1 cellular context compared by ENCODE assay signal in the genomic region with DNA sequence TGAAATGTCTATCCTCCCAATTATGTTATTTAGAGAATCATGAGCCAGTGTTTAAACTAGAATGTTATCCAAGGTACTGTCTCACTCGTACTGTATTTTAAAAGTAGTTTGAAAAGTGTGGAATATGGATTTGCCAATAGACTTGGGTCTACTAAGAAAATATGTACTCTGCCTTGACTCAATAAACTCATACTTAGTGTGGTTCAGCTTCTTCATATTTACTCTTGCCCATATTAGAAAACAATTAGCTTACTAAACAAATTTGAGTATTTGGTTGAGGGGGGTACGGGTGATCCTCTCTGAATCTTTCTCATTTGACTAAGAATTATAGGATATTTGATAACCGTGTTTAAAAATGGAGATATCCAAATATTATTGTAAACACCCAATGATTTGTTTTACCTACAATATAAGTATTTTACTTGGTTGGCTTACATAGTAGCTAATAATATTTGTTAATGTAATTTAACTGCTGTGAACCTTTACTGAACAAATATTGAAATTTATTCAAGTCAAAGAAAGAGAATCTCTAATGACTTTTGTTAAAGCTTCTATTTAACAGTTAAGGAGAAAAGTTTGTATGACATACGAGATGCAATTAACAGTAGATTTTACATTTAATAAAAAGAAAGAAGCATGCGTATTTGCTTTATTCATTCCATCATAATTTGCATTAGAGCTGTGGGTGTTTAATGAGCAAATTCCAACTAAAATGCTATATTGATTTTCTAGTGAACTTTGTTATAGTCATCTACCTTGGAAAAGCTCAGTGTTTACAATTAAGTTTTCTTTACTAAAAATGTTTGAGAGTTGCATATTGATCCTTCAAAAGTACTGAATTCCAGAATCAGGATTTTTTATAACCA.
TF ChIP-seq lines count a peak whose summit lies in the region.

No MANE protein-coding gene starts in this region.

TF ChIP-seq in HepG2, 621 proteins besides CTCF, POLR2A, EP300 and RAD21 (continued from another document and continues in another):
- TF ChIP-seq, protein P1, sequence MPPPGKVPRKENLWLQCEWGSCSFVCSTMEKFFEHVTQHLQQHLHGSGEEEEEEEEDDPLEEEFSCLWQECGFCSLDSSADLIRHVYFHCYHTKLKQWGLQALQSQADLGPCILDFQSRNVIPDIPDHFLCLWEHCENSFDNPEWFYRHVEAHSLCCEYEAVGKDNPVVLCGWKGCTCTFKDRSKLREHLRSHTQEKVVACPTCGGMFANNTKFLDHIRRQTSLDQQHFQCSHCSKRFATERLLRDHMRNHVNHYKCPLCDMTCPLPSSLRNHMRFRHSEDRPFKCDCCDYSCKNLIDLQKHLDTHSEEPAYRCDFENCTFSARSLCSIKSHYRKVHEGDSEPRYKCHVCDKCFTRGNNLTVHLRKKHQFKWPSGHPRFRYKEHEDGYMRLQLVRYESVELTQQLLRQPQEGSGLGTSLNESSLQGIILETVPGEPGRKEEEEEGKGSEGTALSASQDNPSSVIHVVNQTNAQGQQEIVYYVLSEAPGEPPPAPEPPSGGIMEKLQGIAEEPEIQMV (CRISPR knock-in tag; IDR thresholded peaks at IDR 0.05; ENCODE audit: low read depth) = no peak
- TF ChIP-seq, protein P2, sequence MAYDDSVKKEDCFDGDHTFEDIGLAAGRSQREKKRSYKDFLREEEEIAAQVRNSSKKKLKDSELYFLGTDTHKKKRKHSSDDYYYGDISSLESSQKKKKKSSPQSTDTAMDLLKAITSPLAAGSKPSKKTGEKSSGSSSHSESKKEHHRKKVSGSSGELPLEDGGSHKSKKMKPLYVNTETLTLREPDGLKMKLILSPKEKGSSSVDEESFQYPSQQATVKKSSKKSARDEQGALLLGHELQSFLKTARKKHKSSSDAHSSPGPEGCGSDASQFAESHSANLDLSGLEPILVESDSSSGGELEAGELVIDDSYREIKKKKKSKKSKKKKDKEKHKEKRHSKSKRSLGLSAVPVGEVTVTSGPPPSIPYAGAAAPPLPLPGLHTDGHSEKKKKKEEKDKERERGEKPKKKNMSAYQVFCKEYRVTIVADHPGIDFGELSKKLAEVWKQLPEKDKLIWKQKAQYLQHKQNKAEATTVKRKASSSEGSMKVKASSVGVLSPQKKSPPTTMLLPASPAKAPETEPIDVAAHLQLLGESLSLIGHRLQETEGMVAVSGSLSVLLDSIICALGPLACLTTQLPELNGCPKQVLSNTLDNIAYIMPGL (CRISPR knock-in tag; IDR thresholded peaks at IDR 0.05; ENCODE audit: borderline replicate concordance in 1 of 2, low read depth in 1 of 2) = no peak
- TF ChIP-seq TCF12 (IDR thresholded peaks at IDR 0.05) = no peak
- no peak for TF ChIP-seq TCF12 (CRISPR knock-in tag; IDR thresholded peaks at IDR 0.05)
- TF ChIP-seq KDM2A (CRISPR knock-in tag; IDR thresholded peaks at IDR 0.05; ENCODE audit: borderline replicate concordance, low read depth) = no peak
- TF ChIP-seq NR2F6 (IDR thresholded peaks at IDR 0.05) = 0 out of 2 replicates have a peak, but pooled peaks have one; percentile 10
- TF ChIP-seq NR2F6 (CRISPR knock-in tag; IDR thresholded peaks at IDR 0.05) = no peak
- TF ChIP-seq ZNF441 (CRISPR knock-in tag; IDR thresholded peaks at IDR 0.05; ENCODE audit: borderline replicate concordance) = no peak
- TF ChIP-seq, protein P3, sequence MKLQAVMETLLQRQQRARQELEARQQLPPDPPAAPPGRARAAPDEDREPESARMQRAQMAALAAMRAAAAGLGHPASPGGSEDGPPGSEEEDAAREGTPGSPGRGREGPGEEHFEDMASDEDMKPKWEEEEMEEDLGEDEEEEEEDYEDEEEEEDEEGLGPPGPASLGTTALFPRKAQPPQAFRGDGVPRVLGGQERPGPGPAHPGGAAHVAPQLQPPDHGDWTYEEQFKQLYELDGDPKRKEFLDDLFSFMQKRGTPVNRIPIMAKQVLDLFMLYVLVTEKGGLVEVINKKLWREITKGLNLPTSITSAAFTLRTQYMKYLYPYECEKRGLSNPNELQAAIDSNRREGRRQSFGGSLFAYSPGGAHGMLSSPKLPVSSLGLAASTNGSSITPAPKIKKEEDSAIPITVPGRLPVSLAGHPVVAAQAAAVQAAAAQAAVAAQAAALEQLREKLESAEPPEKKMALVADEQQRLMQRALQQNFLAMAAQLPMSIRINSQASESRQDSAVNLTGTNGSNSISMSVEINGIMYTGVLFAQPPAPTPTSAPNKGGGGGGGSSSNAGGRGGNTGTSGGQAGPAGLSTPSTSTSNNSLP (IDR thresholded peaks at IDR 0.05; ENCODE audit: low read depth, low read length) = peak; percentile 87
- TF ChIP-seq ZNF816 (CRISPR knock-in tag; IDR thresholded peaks at IDR 0.05; ENCODE audit: borderline replicate concordance) = no peak
- TF ChIP-seq, protein P4, sequence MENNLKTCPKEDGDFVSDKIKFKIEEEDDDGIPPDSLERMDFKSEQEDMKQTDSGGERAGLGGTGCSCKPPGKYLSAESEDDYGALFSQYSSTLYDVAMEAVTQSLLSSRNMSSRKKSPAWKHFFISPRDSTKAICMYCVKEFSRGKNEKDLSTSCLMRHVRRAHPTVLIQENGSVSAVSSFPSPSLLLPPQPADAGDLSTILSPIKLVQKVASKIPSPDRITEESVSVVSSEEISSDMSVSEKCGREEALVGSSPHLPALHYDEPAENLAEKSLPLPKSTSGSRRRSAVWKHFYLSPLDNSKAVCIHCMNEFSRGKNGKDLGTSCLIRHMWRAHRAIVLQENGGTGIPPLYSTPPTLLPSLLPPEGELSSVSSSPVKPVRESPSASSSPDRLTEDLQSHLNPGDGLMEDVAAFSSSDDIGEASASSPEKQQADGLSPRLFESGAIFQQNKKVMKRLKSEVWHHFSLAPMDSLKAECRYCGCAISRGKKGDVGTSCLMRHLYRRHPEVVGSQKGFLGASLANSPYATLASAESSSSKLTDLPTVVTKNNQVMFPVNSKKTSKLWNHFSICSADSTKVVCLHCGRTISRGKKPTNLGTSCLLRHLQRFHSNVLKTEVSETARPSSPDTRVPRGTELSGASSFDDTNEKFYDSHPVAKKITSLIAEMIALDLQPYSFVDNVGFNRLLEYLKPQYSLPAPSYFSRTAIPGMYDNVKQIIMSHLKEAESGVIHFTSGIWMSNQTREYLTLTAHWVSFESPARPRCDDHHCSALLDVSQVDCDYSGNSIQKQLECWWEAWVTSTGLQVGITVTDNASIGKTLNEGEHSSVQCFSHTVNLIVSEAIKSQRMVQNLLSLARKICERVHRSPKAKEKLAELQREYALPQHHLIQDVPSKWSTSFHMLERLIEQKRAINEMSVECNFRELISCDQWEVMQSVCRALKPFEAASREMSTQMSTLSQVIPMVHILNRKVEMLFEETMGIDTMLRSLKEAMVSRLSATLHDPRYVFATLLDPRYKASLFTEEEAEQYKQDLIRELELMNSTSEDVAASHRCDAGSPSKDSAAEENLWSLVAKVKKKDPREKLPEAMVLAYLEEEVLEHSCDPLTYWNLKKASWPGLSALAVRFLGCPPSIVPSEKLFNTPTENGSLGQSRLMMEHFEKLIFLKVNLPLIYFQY (CRISPR knock-in tag; IDR thresholded peaks at IDR 0.05; ENCODE audit: borderline replicate concordance) = no peak
- 0 out of 4 replicates have a peak, but pooled peaks of 1 of the 2 experiments have one; percentile 25 for TF ChIP-seq KLF16 (CRISPR knock-in tag; IDR thresholded peaks at IDR 0.05)
- peak; percentile 58; the same call in 1 of the 2 replicates for TF ChIP-seq MAFF (IDR thresholded peaks at IDR 0.05; ENCODE audit: low read depth, low read length)
- TF ChIP-seq HOXA5 (CRISPR knock-in tag; IDR thresholded peaks at IDR 0.05) = no peak
- no peak for TF ChIP-seq HOXA3 (CRISPR knock-in tag; IDR thresholded peaks at IDR 0.05)
- no peak; the same call in 1 of the 2 replicates for TF ChIP-seq ZBTB3 (CRISPR knock-in tag; IDR thresholded peaks at IDR 0.05; ENCODE audit: borderline replicate concordance, low read depth)
- TF ChIP-seq, protein P5, sequence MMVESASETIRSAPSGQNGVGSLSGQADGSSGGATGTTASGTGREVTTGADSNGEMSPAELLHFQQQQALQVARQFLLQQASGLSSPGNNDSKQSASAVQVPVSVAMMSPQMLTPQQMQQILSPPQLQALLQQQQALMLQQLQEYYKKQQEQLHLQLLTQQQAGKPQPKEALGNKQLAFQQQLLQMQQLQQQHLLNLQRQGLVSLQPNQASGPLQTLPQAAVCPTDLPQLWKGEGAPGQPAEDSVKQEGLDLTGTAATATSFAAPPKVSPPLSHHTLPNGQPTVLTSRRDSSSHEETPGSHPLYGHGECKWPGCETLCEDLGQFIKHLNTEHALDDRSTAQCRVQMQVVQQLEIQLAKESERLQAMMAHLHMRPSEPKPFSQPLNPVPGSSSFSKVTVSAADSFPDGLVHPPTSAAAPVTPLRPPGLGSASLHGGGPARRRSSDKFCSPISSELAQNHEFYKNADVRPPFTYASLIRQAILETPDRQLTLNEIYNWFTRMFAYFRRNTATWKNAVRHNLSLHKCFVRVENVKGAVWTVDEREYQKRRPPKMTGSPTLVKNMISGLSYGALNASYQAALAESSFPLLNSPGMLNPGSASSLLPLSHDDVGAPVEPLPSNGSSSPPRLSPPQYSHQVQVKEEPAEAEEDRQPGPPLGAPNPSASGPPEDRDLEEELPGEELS (CRISPR knock-in tag; IDR thresholded peaks at IDR 0.05) = peak; percentile 47; the same call in 1 of the 2 replicates
- TF ChIP-seq HNF4A (CRISPR knock-in tag; IDR thresholded peaks at IDR 0.05) = peak; percentile 65; the same call in 1 of the 2 replicates
- 0 out of 2 replicates have a peak, but pooled peaks have one; percentile 36 for TF ChIP-seq NCOR1 (IDR thresholded peaks at IDR 0.05; ENCODE audit: borderline replicate concordance, low read length)
- TF ChIP-seq ZMYM4 (CRISPR knock-in tag; IDR thresholded peaks at IDR 0.05) = peak; percentile 31; the same call in 1 of the 2 replicates
- TF ChIP-seq ZNF567 (CRISPR knock-in tag; IDR thresholded peaks at IDR 0.05; ENCODE audit: borderline replicate concordance) = no peak
- TF ChIP-seq, protein P6, sequence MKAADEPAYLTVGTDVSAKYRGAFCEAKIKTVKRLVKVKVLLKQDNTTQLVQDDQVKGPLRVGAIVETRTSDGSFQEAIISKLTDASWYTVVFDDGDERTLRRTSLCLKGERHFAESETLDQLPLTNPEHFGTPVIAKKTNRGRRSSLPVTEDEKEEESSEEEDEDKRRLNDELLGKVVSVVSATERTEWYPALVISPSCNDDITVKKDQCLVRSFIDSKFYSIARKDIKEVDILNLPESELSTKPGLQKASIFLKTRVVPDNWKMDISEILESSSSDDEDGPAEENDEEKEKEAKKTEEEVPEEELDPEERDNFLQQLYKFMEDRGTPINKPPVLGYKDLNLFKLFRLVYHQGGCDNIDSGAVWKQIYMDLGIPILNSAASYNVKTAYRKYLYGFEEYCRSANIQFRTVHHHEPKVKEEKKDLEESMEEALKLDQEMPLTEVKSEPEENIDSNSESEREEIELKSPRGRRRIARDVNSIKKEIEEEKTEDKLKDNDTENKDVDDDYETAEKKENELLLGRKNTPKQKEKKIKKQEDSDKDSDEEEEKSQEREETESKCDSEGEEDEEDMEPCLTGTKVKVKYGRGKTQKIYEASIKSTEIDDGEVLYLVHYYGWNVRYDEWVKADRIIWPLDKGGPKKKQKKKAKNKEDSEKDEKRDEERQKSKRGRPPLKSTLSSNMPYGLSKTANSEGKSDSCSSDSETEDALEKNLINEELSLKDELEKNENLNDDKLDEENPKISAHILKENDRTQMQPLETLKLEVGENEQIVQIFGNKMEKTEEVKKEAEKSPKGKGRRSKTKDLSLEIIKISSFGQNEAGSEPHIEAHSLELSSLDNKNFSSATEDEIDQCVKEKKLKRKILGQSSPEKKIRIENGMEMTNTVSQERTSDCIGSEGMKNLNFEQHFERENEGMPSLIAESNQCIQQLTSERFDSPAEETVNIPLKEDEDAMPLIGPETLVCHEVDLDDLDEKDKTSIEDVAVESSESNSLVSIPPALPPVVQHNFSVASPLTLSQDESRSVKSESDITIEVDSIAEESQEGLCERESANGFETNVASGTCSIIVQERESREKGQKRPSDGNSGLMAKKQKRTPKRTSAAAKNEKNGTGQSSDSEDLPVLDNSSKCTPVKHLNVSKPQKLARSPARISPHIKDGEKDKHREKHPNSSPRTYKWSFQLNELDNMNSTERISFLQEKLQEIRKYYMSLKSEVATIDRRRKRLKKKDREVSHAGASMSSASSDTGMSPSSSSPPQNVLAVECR (CRISPR knock-in tag; IDR thresholded peaks at IDR 0.05; ENCODE audit: borderline replicate concordance) = no peak
- TF ChIP-seq GTF2F1 (IDR thresholded peaks at IDR 0.05; ENCODE audit: low read length) = no peak
- TF ChIP-seq, protein P7, sequence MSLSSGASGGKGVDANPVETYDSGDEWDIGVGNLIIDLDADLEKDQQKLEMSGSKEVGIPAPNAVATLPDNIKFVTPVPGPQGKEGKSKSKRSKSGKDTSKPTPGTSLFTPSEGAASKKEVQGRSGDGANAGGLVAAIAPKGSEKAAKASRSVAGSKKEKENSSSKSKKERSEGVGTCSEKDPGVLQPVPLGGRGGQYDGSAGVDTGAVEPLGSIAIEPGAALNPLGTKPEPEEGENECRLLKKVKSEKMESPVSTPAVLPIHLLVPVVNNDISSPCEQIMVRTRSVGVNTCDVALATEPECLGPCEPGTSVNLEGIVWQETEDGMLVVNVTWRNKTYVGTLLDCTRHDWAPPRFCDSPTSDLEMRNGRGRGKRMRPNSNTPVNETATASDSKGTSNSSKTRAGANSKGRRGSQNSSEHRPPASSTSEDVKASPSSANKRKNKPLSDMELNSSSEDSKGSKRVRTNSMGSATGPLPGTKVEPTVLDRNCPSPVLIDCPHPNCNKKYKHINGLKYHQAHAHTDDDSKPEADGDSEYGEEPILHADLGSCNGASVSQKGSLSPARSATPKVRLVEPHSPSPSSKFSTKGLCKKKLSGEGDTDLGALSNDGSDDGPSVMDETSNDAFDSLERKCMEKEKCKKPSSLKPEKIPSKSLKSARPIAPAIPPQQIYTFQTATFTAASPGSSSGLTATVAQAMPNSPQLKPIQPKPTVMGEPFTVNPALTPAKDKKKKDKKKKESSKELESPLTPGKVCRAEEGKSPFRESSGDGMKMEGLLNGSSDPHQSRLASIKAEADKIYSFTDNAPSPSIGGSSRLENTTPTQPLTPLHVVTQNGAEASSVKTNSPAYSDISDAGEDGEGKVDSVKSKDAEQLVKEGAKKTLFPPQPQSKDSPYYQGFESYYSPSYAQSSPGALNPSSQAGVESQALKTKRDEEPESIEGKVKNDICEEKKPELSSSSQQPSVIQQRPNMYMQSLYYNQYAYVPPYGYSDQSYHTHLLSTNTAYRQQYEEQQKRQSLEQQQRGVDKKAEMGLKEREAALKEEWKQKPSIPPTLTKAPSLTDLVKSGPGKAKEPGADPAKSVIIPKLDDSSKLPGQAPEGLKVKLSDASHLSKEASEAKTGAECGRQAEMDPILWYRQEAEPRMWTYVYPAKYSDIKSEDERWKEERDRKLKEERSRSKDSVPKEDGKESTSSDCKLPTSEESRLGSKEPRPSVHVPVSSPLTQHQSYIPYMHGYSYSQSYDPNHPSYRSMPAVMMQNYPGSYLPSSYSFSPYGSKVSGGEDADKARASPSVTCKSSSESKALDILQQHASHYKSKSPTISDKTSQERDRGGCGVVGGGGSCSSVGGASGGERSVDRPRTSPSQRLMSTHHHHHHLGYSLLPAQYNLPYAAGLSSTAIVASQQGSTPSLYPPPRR (CRISPR knock-in tag; IDR thresholded peaks at IDR 0.05; ENCODE audit: borderline replicate concordance) = peak; percentile 96
- TF ChIP-seq NR3C1 (CRISPR knock-in tag; IDR thresholded peaks at IDR 0.05) = no peak
- 0 out of 2 replicates have a peak, but pooled peaks have one; percentile 34 for TF ChIP-seq DPF2 (CRISPR knock-in tag; IDR thresholded peaks at IDR 0.05; ENCODE audit: borderline replicate concordance, low read depth)
- no peak for TF ChIP-seq ZNF616 (CRISPR knock-in tag; IDR thresholded peaks at IDR 0.05; ENCODE audit: low read depth)
- TF ChIP-seq ARNTL (CRISPR knock-in tag; IDR thresholded peaks at IDR 0.05) = no peak
- 0 out of 2 replicates have a peak, but pooled peaks have one; percentile 24 for TF ChIP-seq KAT8 (CRISPR knock-in tag; IDR thresholded peaks at IDR 0.05)
- TF ChIP-seq RARA (CRISPR knock-in tag; IDR thresholded peaks at IDR 0.05) = peak; percentile 29; the same call in 1 of the 2 replicates
- TF ChIP-seq ZMYM3 (CRISPR knock-in tag; IDR thresholded peaks at IDR 0.05) = no peak
- no peak for TF ChIP-seq SOX13 (IDR thresholded peaks at IDR 0.05)
- TF ChIP-seq SOX13 (CRISPR knock-in tag; conservative IDR thresholded peaks at IDR 0.05 in 1 of 2, IDR thresholded peaks at IDR 0.05 in 1 of 2) = peak in 1 of 2 experiments; percentile 40; a peak in 1 of 4 replicates
